In the genomic region with DNA sequence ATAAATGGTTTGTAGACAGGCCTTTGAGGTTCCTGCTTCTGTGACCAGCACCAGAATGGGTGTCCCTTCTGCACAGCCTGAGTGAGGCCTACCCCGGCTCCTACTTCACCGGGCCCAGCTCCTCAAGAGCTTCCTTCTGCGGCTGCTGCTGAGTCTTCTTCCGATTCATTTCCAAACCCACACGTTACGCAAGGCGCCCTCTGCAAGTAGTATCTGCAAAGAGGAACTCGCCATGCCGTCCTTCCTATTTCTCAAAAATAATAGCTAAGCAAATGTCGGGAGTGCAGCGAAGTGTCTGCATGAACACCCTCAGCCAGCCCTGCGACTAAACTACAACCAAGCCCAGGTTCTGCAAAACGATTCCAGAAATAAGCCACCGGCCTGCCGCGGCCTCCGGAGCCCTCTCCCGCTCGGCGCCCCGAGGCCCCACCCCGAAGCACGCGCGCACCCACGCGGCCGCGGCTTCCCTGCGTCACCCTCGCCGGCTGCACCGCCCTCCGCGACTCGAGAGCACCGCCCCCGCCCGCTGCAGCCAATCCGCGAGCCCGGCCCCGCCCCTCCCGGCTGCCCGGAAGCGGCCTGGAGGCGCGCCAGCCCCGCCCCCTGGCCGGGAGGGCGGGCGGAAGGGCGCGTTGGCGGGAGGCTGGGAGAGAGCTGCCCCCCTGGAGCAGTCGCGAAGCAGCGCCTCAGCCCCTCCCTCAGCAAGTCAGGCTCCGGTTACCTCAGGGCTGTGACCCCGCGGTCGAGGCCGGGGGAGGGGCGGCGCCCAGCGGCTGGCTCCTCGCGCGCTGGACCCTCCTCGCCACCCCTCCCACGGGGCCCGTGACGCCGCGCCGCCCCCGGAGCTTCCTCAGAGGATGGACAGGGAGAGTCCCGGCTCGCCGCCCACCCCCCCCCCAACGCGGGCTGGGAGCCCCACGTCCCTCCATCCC, we compare ENCODE assay signal across 8 cellular contexts. TPM values are rescaled to one million over a fixed set of nuclear protein-coding genes. Genes with fewer than 3 reads are reported as not detected.
DNase-seq lines count a peak whose midpoint lies in the region; ATAC-seq, FAIRE-seq and TF ChIP-seq lines count a peak whose summit lies in the region.

No MANE protein-coding gene starts in this region.

- no peak for FAIRE-seq in GM12891 (lab: Jason Lieb, UNC)

- peak; percentile 61 for TF ChIP-seq POLR2A in GM12891 (IDR thresholded peaks at IDR 0.05; ENCODE audit: low read depth, low read length)
- peak; percentile 72 for TF ChIP-seq POLR2A in transverse colon (IDR thresholded peaks at IDR 0.05)

- H3K4me1 ChIP-seq in heart right ventricle (peaks cover 47 to 68% (median 64%) of the 10 kb centered on the region in 9 donors), transverse colon (peaks cover 52 to 62% (median 54%) of the 10 kb centered on the region in 4 donors)

- intact Hi-C loops in heart right ventricle (cut with DNase I) (loop anchor here in 3 of 10 donors (1.0 to 10.0 kb wide), 4 partner anchors 9 to 338 kb away; partner anchors contain the start of genes MNT (in 2 of the 3) and HIC1 (in 1 of the 3)), posterior cingulate gyrus (cut with DNase I) (loop anchor here (1.0 to 5.0 kb wide), 2 partner anchors 9 to 320 kb away; partner anchors contain the start of genes CLUH and MNT), transverse colon (cut with DNase I; ENCODE audit: low total_unique reads) (no loop called here)

- in situ Hi-C loops in transverse colon (cut with MboI; ENCODE audit: low pct_ligation_motif_present in 1 of 4, low pct_unique_long_range_greater_than_20kb in 1 of 4, low sequenced_read_pairs in 3 of 4) = no loop called here

- WGBS in adipose tissue, 3 donors = 0 to 1% (median 0%) methylated on average over 67 to 83 of the region's 83 CpGs
- WGBS in heart right ventricle, 2 donors = 1% methylated on average over 62 to 83 of the region's 83 CpGs
- 3% methylated on average over 43 of the region's 83 CpGs; no CpG with 5 or more reads in 1 of the 2 donors for WGBS in transverse colon (ENCODE audit: low coverage in 1 of 2), 2 donors

- DNase-seq in GM12891 (ENCODE audit: insufficient read length, low spot score) (peak; percentile 88), NCI-H128 (lab: John Stamatoyannopoulos, UW; ENCODE audit: unreplicated experiment) (peak; percentile 74), T follicular helper cell (ENCODE audit: low read depth) (peak; percentile 96), heart right ventricle (peak; percentile 96), posterior cingulate gyrus (peak; percentile 90 to 99 (median 96)), transverse colon (peak; percentile 97)

- H3K9me3 ChIP-seq in heart right ventricle (no peaks in the 10 kb centered on the region), transverse colon (no peaks in the 10 kb centered on the region)

- no peaks in the 10 kb centered on the region for H3K27me3 ChIP-seq in heart right ventricle
- H3K27me3 ChIP-seq in transverse colon = no peaks in the 10 kb centered on the region

- H3K27ac ChIP-seq in adipose tissue (ENCODE audit: low read depth, low read length) (peak overlapping the region; percentile 99), heart right ventricle (peak overlapping the region; percentile 92 to 100 (median 99)), transverse colon (peak overlapping the region; percentile 98 to 100 (median 100))

- peak overlapping the region; percentile 64 to 97 (median 70) for H3K4me3 ChIP-seq in heart right ventricle
- peak overlapping the region; percentile 74 to 86 (median 79) for H3K4me3 ChIP-seq in transverse colon

- peaks cover 0 to 18% (median 0%) of the 10 kb centered on the region in 9 donors for H3K36me3 ChIP-seq in heart right ventricle
- no peaks in the 10 kb centered on the region for H3K36me3 ChIP-seq in transverse colon

- TF ChIP-seq CTCF in heart right ventricle (IDR thresholded peaks at IDR 0.05) (no peak), transverse colon (IDR thresholded peaks at IDR 0.05) (no peak)

- ATAC-seq in HG02642 (IDR thresholded peaks at IDR 0.05; ENCODE audit: poor library complexity, unreplicated experiment) (peak; percentile 66), heart right ventricle (peak; percentile 59 to 76 (median 66))

- no peak for TF ChIP-seq EP300 in transverse colon (IDR thresholded peaks at IDR 0.05; ENCODE audit: low read depth)

TF ChIP-seq in GM12891, 5 proteins besides CTCF, POLR2A, EP300 and RAD21:
- peak; percentile 42; the same call in 1 of the 2 replicates for TF ChIP-seq TAF1 (IDR thresholded peaks at IDR 0.05; ENCODE audit: low read depth, low read length)
- peak; percentile 77 for TF ChIP-seq SPI1 (IDR thresholded peaks at IDR 0.05; ENCODE audit: low read depth, low read length)
- no peak for TF ChIP-seq POU2F2 (IDR thresholded peaks at IDR 0.05; ENCODE audit: low read depth, low read length)
- no peak for TF ChIP-seq POLR2AphosphoS5 (IDR thresholded peaks at IDR 0.05; ENCODE audit: low read depth, low read length)
- no peak for TF ChIP-seq PAX5 (IDR thresholded peaks at IDR 0.05; ENCODE audit: insufficient read depth, low read length, severe bottlenecking)

RNA-seq across cellular contexts. Expression of gene MNT, which starts 8.3 kb away (rescaled TPM):
- polyA plus RNA-seq in GM12891 (2012; ENCODE audit: low read depth, missing spikeins) = 7.7 TPM
- polyA plus RNA-seq in adipose tissue (10 to 100 TPM in 2 of 3 donors, 1 to 10 TPM in 1; 4.9 to 23.7 (median 23.1) TPM), heart right ventricle (10 to 100 TPM in 1 of 2 donors, 1 to 10 TPM in 1; 5.0 to 11.6 TPM)
- total RNA-seq in heart right ventricle (10 to 100 TPM in 6 of 10 donors, 1 to 10 TPM in 4; 6.9 to 14.1 (median 11.0) TPM), transverse colon (10 to 100 TPM; 13.7 to 27.7 (median 20.9) TPM)

RNA-seq across cellular contexts. Expression of gene SGSM2, which starts 55.2 kb away (rescaled TPM):
- 35.4 TPM for polyA plus RNA-seq in GM12891 (2012; ENCODE audit: low read depth, missing spikeins)
- polyA plus RNA-seq in adipose tissue (10 to 100 TPM; 22.0 to 72.3 (median 38.6) TPM), heart right ventricle (10 to 100 TPM; 21.0 to 75.1 TPM)
- total RNA-seq in heart right ventricle (10 to 100 TPM; 21.6 to 33.4 (median 27.0) TPM), transverse colon (100 to 1,000 TPM in 1 of 4 donors, 10 to 100 TPM in 3; 41.0 to 148 (median 70.0) TPM)

RNA-seq across cellular contexts. Expression of gene TSR1, which starts 56.3 kb away (rescaled TPM):
- polyA plus RNA-seq in GM12891 (2012; ENCODE audit: low read depth, missing spikeins) = 32.4 TPM
- polyA plus RNA-seq in adipose tissue (10 to 100 TPM in 2 of 3 donors, 1 to 10 TPM in 1; 9.8 to 28.5 (median 18.4) TPM), heart right ventricle (10 to 100 TPM; 12.8 to 15.4 TPM)
- total RNA-seq in heart right ventricle (10 to 100 TPM; 17.9 to 30.5 (median 23.4) TPM), transverse colon (10 to 100 TPM in 2 of 4 donors, 1 to 10 TPM in 2; 3.0 to 18.9 (median 14.4) TPM)

Comparison
In these comparisons a context has a peak if more than half of its experiments do, and no peak if none do; other contexts are left out.
1. Peak in every context shown above with its lines: DNase-seq, ATAC-seq, H3K4me3 ChIP-seq and H3K27ac ChIP-seq.